Comparison of ENCODE assay signal across 13 cellular contexts in the genomic region with DNA sequence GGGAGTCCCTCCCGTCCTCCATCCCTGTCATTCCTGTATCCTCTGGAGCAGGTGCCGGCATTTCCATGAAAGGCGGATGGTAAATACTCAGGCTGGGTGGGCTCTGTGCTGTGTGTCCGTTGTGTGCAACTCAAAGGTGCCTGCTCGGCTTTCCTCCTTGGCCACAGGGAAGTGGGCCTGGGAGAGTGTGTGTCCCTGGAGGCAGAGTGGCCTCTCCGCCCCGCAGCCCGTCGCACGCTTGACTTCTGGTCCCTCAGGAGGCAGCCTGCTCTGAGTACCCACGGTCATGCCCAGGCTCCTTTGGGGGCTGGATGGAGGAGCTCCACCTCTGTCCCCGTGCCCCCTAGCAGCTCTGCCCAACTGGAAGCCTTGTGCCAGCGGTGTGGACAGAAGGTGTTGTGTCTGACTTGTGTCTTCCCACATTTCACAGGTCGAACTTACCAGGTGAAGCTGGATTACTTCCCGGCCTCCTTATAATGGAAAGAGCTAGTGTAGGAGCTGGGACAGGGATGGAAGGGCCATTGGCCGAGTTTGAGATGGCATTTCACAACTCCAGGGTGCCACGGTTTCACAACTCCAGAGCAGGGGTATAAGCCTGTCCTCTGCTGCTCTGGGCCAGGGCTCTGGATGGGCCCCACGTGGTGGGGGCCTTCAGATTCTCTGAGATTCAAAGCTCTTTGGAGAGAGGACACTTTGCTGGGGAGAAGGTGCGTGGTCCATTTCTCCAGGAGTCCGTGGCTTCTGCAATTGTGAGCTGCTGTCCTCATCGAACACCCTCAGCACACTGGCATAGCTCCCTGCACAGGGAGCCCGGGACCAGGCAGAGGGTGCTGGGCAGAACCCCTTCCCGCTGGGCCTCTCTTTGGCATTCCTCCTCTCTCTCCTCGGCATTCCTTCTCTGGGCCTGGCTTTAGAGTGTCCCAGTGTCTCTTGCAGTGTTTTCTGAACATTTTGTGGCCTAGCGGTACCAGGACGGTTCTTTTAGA.
"Had no signal": no experiment of that assay in that cellular context is flagged by ENCODE, and none has a peak within 500 bp of the region (broad histone marks: within the 10 kb centered on the region; RNA-seq: fewer than 3 reads in every experiment).

No MANE protein-coding gene starts in this region.

- H3K27me3 ChIP-seq: adrenal gland, body of pancreas, ovary had no signal

- H3K36me3 ChIP-seq: adrenal gland, ovary had no signal

- DNase-seq: activated CD4-positive, alpha-beta T cell treated with anti-CD3 and anti-CD28 coated beads, Interleukin-2, amount 50 U/mL, for 48 hours; activated naive CD4-positive, alpha-beta T cell treated with Interleukin-2 at 50 U/mL for 16 hours; adrenal gland; body of pancreas; hippocampal formation; ovary; trophoblast cell had no signal

- H3K27me3 Mint-ChIP-seq: dendritic cell treated with granulocyte-macrophage colony-stimulating factor and Interleukin-4, amounts not matched to agents 40 ng/mL and 50 ng/mL, for 4 days had no signal

- H3K27ac ChIP-seq: body of pancreas, ovary had no signal

- H3K4me3 Mint-ChIP-seq: central memory CD8-positive, alpha-beta T cell; dendritic cell treated with granulocyte-macrophage colony-stimulating factor and Interleukin-4, amounts not matched to agents 40 ng/mL and 50 ng/mL, for 4 days; nephron; T-helper 2 cell treated with Interferon-gamma antibody and Interleukin-4, amounts not matched to agents 5 μg/mL and 100 μg/mL, for 36 hours had no signal

- H3K27ac Mint-ChIP-seq: dendritic cell treated with granulocyte-macrophage colony-stimulating factor and Interleukin-4, amounts not matched to agents 40 ng/mL and 50 ng/mL, for 4 days; nephron had no signal

- H3K9me3 Mint-ChIP-seq: central memory CD8-positive, alpha-beta T cell; nephron had no signal

- H3K4me1 ChIP-seq: adrenal gland, body of pancreas had no signal

- H3K9me3 ChIP-seq: adrenal gland, body of pancreas, ovary had no signal

- ATAC-seq: activated CD4-positive, CD25-positive, alpha-beta regulatory T cell treated with anti-CD3 and anti-CD28 coated beads, Interleukin-2, amount 50 U/mL, for 24 hours had no signal

- H3K4me3 ChIP-seq: adrenal gland, body of pancreas, lung, ovary had no signal
